Comparison of ENCODE assay signal across 1 cellular context in the genomic region with DNA sequence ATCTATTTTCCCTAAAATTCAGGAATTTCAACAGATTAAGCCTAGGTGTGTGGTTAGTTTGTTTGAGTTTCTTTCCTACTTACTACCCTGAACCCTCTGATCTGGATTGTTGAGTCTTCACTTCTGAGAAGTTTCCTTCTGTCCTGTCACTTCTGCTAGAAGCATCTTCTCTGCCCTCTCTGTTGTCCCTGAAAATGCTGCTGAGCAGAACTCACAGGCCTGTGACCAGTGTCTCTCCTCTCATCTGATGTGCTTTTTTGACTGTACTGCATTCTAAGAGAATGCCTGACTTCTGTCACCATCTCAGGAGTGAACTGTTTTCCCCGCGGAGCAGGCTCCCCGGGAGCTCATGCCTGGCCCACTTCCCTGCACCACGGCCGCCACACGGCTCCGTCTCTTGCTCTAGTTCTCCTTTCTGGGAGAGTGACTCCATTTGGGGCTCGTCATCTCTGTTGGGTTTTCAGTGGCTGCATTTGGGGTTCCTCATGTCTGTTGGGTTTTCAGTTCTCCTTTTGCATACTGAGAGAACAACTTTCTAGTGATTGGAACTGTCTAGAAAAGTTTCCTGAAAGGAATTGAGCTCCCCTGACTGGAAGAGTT.
TF ChIP-seq lines count a peak whose summit lies in the region.

No MANE protein-coding gene starts in this region.

TF ChIP-seq in GM12878, 131 proteins besides CTCF, POLR2A, EP300 and RAD21 (continued from another document and continues in another):
- TF ChIP-seq, protein P1, sequence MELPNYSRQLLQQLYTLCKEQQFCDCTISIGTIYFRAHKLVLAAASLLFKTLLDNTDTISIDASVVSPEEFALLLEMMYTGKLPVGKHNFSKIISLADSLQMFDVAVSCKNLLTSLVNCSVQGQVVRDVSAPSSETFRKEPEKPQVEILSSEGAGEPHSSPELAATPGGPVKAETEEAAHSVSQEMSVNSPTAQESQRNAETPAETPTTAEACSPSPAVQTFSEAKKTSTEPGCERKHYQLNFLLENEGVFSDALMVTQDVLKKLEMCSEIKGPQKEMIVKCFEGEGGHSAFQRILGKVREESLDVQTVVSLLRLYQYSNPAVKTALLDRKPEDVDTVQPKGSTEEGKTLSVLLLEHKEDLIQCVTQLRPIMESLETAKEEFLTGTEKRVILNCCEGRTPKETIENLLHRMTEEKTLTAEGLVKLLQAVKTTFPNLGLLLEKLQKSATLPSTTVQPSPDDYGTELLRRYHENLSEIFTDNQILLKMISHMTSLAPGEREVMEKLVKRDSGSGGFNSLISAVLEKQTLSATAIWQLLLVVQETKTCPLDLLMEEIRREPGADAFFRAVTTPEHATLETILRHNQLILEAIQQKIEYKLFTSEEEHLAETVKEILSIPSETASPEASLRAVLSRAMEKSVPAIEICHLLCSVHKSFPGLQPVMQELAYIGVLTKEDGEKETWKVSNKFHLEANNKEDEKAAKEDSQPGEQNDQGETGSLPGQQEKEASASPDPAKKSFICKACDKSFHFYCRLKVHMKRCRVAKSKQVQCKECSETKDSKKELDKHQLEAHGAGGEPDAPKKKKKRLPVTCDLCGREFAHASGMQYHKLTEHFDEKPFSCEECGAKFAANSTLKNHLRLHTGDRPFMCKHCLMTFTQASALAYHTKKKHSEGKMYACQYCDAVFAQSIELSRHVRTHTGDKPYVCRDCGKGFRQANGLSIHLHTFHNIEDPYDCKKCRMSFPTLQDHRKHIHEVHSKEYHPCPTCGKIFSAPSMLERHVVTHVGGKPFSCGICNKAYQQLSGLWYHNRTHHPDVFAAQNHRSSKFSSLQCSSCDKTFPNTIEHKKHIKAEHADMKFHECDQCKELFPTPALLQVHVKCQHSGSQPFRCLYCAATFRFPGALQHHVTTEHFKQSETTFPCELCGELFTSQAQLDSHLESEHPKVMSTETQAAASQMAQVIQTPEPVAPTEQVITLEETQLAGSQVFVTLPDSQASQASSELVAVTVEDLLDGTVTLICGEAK (IDR thresholded peaks at IDR 0.05; ENCODE audit: borderline replicate concordance): no peak
- TF ChIP-seq, protein P2, sequence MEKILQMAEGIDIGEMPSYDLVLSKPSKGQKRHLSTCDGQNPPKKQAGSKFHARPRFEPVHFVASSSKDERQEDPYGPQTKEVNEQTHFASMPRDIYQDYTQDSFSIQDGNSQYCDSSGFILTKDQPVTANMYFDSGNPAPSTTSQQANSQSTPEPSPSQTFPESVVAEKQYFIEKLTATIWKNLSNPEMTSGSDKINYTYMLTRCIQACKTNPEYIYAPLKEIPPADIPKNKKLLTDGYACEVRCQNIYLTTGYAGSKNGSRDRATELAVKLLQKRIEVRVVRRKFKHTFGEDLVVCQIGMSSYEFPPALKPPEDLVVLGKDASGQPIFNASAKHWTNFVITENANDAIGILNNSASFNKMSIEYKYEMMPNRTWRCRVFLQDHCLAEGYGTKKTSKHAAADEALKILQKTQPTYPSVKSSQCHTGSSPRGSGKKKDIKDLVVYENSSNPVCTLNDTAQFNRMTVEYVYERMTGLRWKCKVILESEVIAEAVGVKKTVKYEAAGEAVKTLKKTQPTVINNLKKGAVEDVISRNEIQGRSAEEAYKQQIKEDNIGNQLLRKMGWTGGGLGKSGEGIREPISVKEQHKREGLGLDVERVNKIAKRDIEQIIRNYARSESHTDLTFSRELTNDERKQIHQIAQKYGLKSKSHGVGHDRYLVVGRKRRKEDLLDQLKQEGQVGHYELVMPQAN (conservative IDR thresholded peaks at IDR 0.05): no peak
- TF ChIP-seq, protein P3, sequence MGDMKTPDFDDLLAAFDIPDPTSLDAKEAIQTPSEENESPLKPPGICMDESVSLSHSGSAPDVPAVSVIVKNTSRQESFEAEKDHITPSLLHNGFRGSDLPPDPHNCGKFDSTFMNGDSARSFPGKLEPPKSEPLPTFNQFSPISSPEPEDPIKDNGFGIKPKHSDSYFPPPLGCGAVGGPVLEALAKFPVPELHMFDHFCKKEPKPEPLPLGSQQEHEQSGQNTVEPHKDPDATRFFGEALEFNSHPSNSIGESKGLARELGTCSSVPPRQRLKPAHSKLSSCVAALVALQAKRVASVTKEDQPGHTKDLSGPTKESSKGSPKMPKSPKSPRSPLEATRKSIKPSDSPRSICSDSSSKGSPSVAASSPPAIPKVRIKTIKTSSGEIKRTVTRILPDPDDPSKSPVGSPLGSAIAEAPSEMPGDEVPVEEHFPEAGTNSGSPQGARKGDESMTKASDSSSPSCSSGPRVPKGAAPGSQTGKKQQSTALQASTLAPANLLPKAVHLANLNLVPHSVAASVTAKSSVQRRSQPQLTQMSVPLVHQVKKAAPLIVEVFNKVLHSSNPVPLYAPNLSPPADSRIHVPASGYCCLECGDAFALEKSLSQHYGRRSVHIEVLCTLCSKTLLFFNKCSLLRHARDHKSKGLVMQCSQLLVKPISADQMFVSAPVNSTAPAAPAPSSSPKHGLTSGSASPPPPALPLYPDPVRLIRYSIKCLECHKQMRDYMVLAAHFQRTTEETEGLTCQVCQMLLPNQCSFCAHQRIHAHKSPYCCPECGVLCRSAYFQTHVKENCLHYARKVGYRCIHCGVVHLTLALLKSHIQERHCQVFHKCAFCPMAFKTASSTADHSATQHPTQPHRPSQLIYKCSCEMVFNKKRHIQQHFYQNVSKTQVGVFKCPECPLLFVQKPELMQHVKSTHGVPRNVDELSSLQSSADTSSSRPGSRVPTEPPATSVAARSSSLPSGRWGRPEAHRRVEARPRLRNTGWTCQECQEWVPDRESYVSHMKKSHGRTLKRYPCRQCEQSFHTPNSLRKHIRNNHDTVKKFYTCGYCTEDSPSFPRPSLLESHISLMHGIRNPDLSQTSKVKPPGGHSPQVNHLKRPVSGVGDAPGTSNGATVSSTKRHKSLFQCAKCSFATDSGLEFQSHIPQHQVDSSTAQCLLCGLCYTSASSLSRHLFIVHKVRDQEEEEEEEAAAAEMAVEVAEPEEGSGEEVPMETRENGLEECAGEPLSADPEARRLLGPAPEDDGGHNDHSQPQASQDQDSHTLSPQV (IDR thresholded peaks at IDR 0.05): no peak
- no peak for TF ChIP-seq CBX5 (IDR thresholded peaks at IDR 0.05; ENCODE audit: low read depth)
- TF ChIP-seq, protein P4, sequence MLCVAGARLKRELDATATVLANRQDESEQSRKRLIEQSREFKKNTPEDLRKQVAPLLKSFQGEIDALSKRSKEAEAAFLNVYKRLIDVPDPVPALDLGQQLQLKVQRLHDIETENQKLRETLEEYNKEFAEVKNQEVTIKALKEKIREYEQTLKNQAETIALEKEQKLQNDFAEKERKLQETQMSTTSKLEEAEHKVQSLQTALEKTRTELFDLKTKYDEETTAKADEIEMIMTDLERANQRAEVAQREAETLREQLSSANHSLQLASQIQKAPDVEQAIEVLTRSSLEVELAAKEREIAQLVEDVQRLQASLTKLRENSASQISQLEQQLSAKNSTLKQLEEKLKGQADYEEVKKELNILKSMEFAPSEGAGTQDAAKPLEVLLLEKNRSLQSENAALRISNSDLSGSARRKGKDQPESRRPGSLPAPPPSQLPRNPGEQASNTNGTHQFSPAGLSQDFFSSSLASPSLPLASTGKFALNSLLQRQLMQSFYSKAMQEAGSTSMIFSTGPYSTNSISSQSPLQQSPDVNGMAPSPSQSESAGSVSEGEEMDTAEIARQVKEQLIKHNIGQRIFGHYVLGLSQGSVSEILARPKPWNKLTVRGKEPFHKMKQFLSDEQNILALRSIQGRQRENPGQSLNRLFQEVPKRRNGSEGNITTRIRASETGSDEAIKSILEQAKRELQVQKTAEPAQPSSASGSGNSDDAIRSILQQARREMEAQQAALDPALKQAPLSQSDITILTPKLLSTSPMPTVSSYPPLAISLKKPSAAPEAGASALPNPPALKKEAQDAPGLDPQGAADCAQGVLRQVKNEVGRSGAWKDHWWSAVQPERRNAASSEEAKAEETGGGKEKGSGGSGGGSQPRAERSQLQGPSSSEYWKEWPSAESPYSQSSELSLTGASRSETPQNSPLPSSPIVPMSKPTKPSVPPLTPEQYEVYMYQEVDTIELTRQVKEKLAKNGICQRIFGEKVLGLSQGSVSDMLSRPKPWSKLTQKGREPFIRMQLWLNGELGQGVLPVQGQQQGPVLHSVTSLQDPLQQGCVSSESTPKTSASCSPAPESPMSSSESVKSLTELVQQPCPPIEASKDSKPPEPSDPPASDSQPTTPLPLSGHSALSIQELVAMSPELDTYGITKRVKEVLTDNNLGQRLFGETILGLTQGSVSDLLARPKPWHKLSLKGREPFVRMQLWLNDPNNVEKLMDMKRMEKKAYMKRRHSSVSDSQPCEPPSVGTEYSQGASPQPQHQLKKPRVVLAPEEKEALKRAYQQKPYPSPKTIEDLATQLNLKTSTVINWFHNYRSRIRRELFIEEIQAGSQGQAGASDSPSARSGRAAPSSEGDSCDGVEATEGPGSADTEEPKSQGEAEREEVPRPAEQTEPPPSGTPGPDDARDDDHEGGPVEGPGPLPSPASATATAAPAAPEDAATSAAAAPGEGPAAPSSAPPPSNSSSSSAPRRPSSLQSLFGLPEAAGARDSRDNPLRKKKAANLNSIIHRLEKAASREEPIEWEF (IDR thresholded peaks at IDR 0.05; ENCODE audit: insufficient replicate concordance, low read depth, low read length): peak; percentile 18
- TF ChIP-seq ZNF24 (IDR thresholded peaks at IDR 0.05): no peak
- no peak for TF ChIP-seq KLF5 (IDR thresholded peaks at IDR 0.05; ENCODE audit: partially characterized antibody)
- peak; percentile 75 for TF ChIP-seq RUNX3 (IDR thresholded peaks at IDR 0.05; ENCODE audit: low read length)
- TF ChIP-seq, protein P5, sequence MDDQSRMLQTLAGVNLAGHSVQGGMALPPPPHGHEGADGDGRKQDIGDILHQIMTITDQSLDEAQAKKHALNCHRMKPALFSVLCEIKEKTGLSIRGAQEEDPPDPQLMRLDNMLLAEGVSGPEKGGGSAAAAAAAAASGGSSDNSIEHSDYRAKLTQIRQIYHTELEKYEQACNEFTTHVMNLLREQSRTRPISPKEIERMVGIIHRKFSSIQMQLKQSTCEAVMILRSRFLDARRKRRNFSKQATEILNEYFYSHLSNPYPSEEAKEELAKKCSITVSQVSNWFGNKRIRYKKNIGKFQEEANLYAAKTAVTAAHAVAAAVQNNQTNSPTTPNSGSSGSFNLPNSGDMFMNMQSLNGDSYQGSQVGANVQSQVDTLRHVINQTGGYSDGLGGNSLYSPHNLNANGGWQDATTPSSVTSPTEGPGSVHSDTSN (IDR thresholded peaks at IDR 0.05; ENCODE audit: insufficient replicate concordance, low read depth, low read length): no peak
- no peak for TF ChIP-seq HCFC1 (IDR thresholded peaks at IDR 0.05; ENCODE audit: low read length)
- TF ChIP-seq, protein P6, sequence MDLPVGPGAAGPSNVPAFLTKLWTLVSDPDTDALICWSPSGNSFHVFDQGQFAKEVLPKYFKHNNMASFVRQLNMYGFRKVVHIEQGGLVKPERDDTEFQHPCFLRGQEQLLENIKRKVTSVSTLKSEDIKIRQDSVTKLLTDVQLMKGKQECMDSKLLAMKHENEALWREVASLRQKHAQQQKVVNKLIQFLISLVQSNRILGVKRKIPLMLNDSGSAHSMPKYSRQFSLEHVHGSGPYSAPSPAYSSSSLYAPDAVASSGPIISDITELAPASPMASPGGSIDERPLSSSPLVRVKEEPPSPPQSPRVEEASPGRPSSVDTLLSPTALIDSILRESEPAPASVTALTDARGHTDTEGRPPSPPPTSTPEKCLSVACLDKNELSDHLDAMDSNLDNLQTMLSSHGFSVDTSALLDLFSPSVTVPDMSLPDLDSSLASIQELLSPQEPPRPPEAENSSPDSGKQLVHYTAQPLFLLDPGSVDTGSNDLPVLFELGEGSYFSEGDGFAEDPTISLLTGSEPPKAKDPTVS (IDR thresholded peaks at IDR 0.05; ENCODE audit: low read depth, low read length): no peak
- TF ChIP-seq NBN (IDR thresholded peaks at IDR 0.05): 0 out of 2 replicates have a peak, but pooled peaks have one; percentile 18
- TF ChIP-seq PAX5 (IDR thresholded peaks at IDR 0.05; ENCODE audit: borderline replicate concordance, low read depth, low read length): 0 out of 2 replicates have a peak, but pooled peaks have one; percentile 36
- peak; percentile 49; the same call in 1 of the 2 replicates for TF ChIP-seq DPF2 (IDR thresholded peaks at IDR 0.05)
- peak; percentile 38; the same call in 1 of the 3 replicates for TF ChIP-seq POU2F2 (IDR thresholded peaks at IDR 0.05; ENCODE audit: borderline replicate concordance, low read depth, low read length)
- no peak; the same call in 1 of the 2 replicates for TF ChIP-seq GABPA (IDR thresholded peaks at IDR 0.05; ENCODE audit: low read depth)
- no peak for TF ChIP-seq FOS (IDR thresholded peaks at IDR 0.05; ENCODE audit: borderline replicate concordance, extremely low read depth, insufficient read length)
- TF ChIP-seq TAF1 (IDR thresholded peaks at IDR 0.05; ENCODE audit: borderline replicate concordance, low read depth, low read length): no peak
- TF ChIP-seq ZNF622 (IDR thresholded peaks at IDR 0.05): no peak
- 0 out of 2 replicates have a peak, but pooled peaks have one; percentile 14 for TF ChIP-seq TCF12 (IDR thresholded peaks at IDR 0.05; ENCODE audit: low read depth, low read length)
- TF ChIP-seq YY1 (IDR thresholded peaks at IDR 0.05; ENCODE audit: low read depth, low read length): peak; percentile 71; the same call in 1 of the 2 replicates
- TF ChIP-seq, protein P7, sequence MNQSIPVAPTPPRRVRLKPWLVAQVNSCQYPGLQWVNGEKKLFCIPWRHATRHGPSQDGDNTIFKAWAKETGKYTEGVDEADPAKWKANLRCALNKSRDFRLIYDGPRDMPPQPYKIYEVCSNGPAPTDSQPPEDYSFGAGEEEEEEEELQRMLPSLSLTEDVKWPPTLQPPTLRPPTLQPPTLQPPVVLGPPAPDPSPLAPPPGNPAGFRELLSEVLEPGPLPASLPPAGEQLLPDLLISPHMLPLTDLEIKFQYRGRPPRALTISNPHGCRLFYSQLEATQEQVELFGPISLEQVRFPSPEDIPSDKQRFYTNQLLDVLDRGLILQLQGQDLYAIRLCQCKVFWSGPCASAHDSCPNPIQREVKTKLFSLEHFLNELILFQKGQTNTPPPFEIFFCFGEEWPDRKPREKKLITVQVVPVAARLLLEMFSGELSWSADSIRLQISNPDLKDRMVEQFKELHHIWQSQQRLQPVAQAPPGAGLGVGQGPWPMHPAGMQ (IDR thresholded peaks at IDR 0.05; ENCODE audit: borderline replicate concordance): no peak
- TF ChIP-seq, protein P8, sequence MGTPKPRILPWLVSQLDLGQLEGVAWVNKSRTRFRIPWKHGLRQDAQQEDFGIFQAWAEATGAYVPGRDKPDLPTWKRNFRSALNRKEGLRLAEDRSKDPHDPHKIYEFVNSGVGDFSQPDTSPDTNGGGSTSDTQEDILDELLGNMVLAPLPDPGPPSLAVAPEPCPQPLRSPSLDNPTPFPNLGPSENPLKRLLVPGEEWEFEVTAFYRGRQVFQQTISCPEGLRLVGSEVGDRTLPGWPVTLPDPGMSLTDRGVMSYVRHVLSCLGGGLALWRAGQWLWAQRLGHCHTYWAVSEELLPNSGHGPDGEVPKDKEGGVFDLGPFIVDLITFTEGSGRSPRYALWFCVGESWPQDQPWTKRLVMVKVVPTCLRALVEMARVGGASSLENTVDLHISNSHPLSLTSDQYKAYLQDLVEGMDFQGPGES (IDR thresholded peaks at IDR 0.05): no peak
- TF ChIP-seq, protein P9, sequence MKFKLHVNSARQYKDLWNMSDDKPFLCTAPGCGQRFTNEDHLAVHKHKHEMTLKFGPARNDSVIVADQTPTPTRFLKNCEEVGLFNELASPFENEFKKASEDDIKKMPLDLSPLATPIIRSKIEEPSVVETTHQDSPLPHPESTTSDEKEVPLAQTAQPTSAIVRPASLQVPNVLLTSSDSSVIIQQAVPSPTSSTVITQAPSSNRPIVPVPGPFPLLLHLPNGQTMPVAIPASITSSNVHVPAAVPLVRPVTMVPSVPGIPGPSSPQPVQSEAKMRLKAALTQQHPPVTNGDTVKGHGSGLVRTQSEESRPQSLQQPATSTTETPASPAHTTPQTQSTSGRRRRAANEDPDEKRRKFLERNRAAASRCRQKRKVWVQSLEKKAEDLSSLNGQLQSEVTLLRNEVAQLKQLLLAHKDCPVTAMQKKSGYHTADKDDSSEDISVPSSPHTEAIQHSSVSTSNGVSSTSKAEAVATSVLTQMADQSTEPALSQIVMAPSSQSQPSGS (IDR thresholded peaks at IDR 0.05; ENCODE audit: low read length): peak; percentile 32; the same call in 1 of the 2 replicates
- no peak for TF ChIP-seq POLR2AphosphoS5 (IDR thresholded peaks at IDR 0.05; ENCODE audit: low read length)
- TF ChIP-seq NFYA (IDR thresholded peaks at IDR 0.05; ENCODE audit: borderline replicate concordance, low read depth, low read length): no peak
- no peak for TF ChIP-seq CHD2 (IDR thresholded peaks at IDR 0.05; ENCODE audit: borderline replicate concordance, low read depth, low read length)
- TF ChIP-seq JUND (IDR thresholded peaks at IDR 0.05; ENCODE audit: low read depth, low read length): no peak
